ENCODE assay signal across 18 cellular contexts in the genomic region with DNA sequence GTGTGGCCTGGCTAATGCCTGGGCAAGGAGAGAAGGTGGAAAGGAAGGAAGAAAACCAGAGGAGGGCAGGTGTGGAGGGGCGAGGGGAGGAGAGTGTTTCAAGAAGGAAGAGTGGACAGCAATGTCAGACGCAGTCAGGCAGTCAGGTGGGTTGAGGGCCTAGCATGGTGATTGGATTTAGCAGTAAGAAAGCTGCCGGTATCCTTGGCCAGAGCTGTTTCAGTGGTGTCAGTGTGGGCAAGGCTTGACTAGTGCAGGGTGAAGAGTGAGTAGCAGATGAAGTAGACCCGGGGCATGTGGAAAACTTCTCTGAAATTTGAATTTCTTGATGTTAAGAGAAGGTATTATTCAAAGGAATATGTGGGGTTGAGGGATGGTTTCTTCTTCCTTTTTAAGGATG. TPM values are rescaled to one million over a fixed set of nuclear protein-coding genes. Genes with fewer than 3 reads are reported as not detected.
DNase-seq lines count a peak whose midpoint lies in the region; ATAC-seq and TF ChIP-seq lines count a peak whose summit lies in the region.
"Had no signal": no experiment of that assay in that cellular context is flagged by ENCODE, and none has a peak within 500 bp of the region (broad histone marks: within the 10 kb centered on the region; RNA-seq: fewer than 3 reads in every experiment).

No MANE protein-coding gene starts in this region.

- ATAC-seq in WTC11 (peak; percentile 31; the same call in 1 of the 2 replicates), right lobe of liver (peak; percentile 13 to 30 (median 24)), aorta (ENCODE audit: low FRiP score) (peak; percentile 29), HG03571 (IDR thresholded peaks at IDR 0.05; ENCODE audit: unreplicated experiment) (no peak)
- ATAC-seq: GM12878, lower lobe of right lung, sciatic nerve had no signal

- peak overlapping the region; percentile 54 for H3K27ac Mint-ChIP-seq in WTC11
- H3K27ac Mint-ChIP-seq: activated CD4-positive, alpha-beta T cell treated with anti-CD3 and anti-CD28 coated beads, Interleukin-2, amount 10 ng/mL, durations not matched to agents 7 days and 5 days; dendritic cell treated with granulocyte-macrophage colony-stimulating factor and Interleukin-4, amounts not matched to agents 40 ng/mL and 50 ng/mL, for 4 days had no signal

- H3K27me3 Mint-ChIP-seq in WTC11 (ENCODE audit: low read depth), result no peaks in the 10 kb centered on the region
- H3K27me3 Mint-ChIP-seq: activated CD4-positive, alpha-beta T cell treated with anti-CD3 and anti-CD28 coated beads, Interleukin-2, amount 10 ng/mL, durations not matched to agents 7 days and 5 days; dendritic cell treated with granulocyte-macrophage colony-stimulating factor and Interleukin-4, amounts not matched to agents 40 ng/mL and 50 ng/mL, for 4 days had no signal

- peak overlapping the region; percentile 45 for H3K27ac ChIP-seq in cardiac muscle cell
- H3K27ac ChIP-seq in left ventricle myocardium inferior (replicated peaks), result no peak overlapping the region
- H3K27ac ChIP-seq in right lobe of liver, result no peak overlapping the region
- no peak overlapping the region for H3K27ac ChIP-seq in aorta (ENCODE audit: low read depth in 1 of 2, low read length in 2 of 2)
- H3K27ac ChIP-seq: lower lobe of right lung, testis had no signal

- H3K9me3 ChIP-seq in cardiac muscle cell (ENCODE audit: low read depth), result no peaks in the 10 kb centered on the region
- H3K9me3 ChIP-seq in left ventricle myocardium inferior (replicated peaks), result peaks cover 26% of the 10 kb centered on the region
- no peaks in the 10 kb centered on the region for H3K9me3 ChIP-seq in right lobe of liver
- H3K9me3 ChIP-seq in aorta (ENCODE audit: control insufficient read depth, low read length), result no peaks in the 10 kb centered on the region
- H3K9me3 ChIP-seq: testis had no signal

- peaks cover 6% of the 10 kb centered on the region for H3K4me1 ChIP-seq in cardiac muscle cell (ENCODE audit: low read depth)
- peaks cover 57% of the 10 kb centered on the region for H3K4me1 ChIP-seq in left ventricle myocardium inferior
- peaks cover 0 to 8% (median 3%) of the 10 kb centered on the region in 4 donors for H3K4me1 ChIP-seq in right lobe of liver
- peaks cover 4% of the 10 kb centered on the region in 2 donors for H3K4me1 ChIP-seq in aorta (ENCODE audit: control insufficient read depth in 1 of 2, insufficient read depth in 2 of 2, low read length in 2 of 2)

- 83% methylated on average over 4 of the region's 4 CpGs for WGBS in right lobe of liver (ENCODE audit: insufficient coverage, low coverage, low lambda C conversion rate, missing lambda C conversion rate)
- WGBS in aorta, 2 donors, result 65 to 66% methylated on average over 4 of the region's 4 CpGs

- CTCF ChIA-PET in WTC11 (lab: Charles Lee), result interaction anchor here (0.6 to 1.5 kb wide), 2 partner anchors 23 to 94 kb away, joined by 3 to 5 read pairs; no protein-coding TSS in a partner anchor

- H3K27me3 ChIP-seq in cardiac muscle cell, result no peaks in the 10 kb centered on the region
- H3K27me3 ChIP-seq in left ventricle myocardium inferior (ENCODE audit: low read depth), result no peaks in the 10 kb centered on the region
- no peaks in the 10 kb centered on the region for H3K27me3 ChIP-seq in right lobe of liver
- H3K27me3 ChIP-seq in aorta (ENCODE audit: control insufficient read depth in 1 of 2, insufficient read depth in 2 of 2, low read length in 1 of 2), result no peaks in the 10 kb centered on the region
- H3K27me3 ChIP-seq: testis had no signal

- H3K36me3 Mint-ChIP-seq in WTC11, result peaks cover 15% of the 10 kb centered on the region

- no peak for TF ChIP-seq POLR2A in right lobe of liver (IDR thresholded peaks at IDR 0.05)

- H3K9me3 Mint-ChIP-seq in WTC11, result peaks cover 13% of the 10 kb centered on the region

- intact Hi-C loops in left ventricle myocardium inferior (cut with micrococcal nuclease), result no loop called here
- intact Hi-C loops in right lobe of liver (cut with DNase I), result no loop called here
- intact Hi-C loops in aorta (cut with DNase I), result no loop called here
- intact Hi-C loops in posterior vena cava (cut with DNase I), result no loop called here

- POLR2A ChIA-PET in WTC11 (lab: Charles Lee), result no interaction called here

- peaks cover 58% of the 10 kb centered on the region for H3K4me1 Mint-ChIP-seq in WTC11

- TF ChIP-seq CTCF in cardiac muscle cell (IDR thresholded peaks at IDR 0.05; ENCODE audit: low read depth, low read length) (no peak), left ventricle myocardium inferior (IDR thresholded peaks at IDR 0.05; ENCODE audit: borderline replicate concordance) (no peak), WTC11 (IDR thresholded peaks at IDR 0.05) (no peak), right lobe of liver (IDR thresholded peaks at IDR 0.05) (no peak)

- DNase-seq in cardiac muscle cell (ENCODE audit: low read depth in 1 of 2, low spot score in 1 of 2) (no peak), left ventricle myocardium inferior (no peak), WTC11 (ENCODE audit: low spot score) (no peak), right lobe of liver (no peak), aorta (no peak), posterior vena cava (ENCODE audit: low spot score) (no peak)
- DNase-seq: activated CD4-positive, alpha-beta T cell treated with anti-CD3 and anti-CD28 coated beads, Interleukin-2, amount 10 ng/mL, durations not matched to agents 7 days and 5 days; lower lobe of right lung; NCI-H146; NCI-H748 treated with DMSO at 0.1 percent for 48 hours; SHP77; stimulated activated CD4-positive, alpha-beta T cell treated with anti-CD3 and anti-CD28 coated beads, Interleukin-15, amount 100 ng/mL, for 24 hours; SW 1271; testis had no signal

- no peak overlapping the region for H3K4me3 Mint-ChIP-seq in WTC11
- H3K4me3 Mint-ChIP-seq: dendritic cell treated with granulocyte-macrophage colony-stimulating factor and Interleukin-4, amounts not matched to agents 40 ng/mL and 50 ng/mL, for 4 days had no signal

- no peak overlapping the region for H3K4me3 ChIP-seq in cardiac muscle cell
- no peak overlapping the region for H3K4me3 ChIP-seq in left ventricle myocardium inferior
- H3K4me3 ChIP-seq in right lobe of liver, result no peak overlapping the region
- H3K4me3 ChIP-seq in aorta (ENCODE audit: low read length in 2 of 2), result no peak overlapping the region
- H3K4me3 ChIP-seq: GM12878, lower lobe of right lung, testis had no signal

- H3K36me3 ChIP-seq in cardiac muscle cell (no peaks in the 10 kb centered on the region), left ventricle myocardium inferior (no peaks in the 10 kb centered on the region), right lobe of liver (no peaks in the 10 kb centered on the region), aorta (ENCODE audit: control insufficient read depth in 1 of 2, insufficient read depth in 2 of 2, low read length in 1 of 2) (no peaks in the 10 kb centered on the region)
- H3K36me3 ChIP-seq: lower lobe of right lung had no signal

TF ChIP-seq in WTC11, 78 proteins besides CTCF, POLR2A, EP300 and RAD21 (continues in another document):
- TF ChIP-seq STAT6 (CRISPR knock-in tag; conservative IDR thresholded peaks at IDR 0.05; ENCODE audit: low read depth) (no peak), ERG (CRISPR knock-in tag; IDR thresholded peaks at IDR 0.05) (no peak), ZNF423 (CRISPR knock-in tag; IDR thresholded peaks at IDR 0.05) (no peak)

RNA-seq across cellular contexts. Expression of gene SNX9, which starts 27.0 kb away (rescaled TPM):
- 23.3 and 27.0 TPM in 2 replicates for total RNA-seq in cardiac muscle cell
- 23.9 and 26.5 TPM in 2 replicates for polyA plus RNA-seq in cardiac muscle cell
- total RNA-seq in left ventricle myocardium inferior, result 31.9 TPM
- 28.0 to 35.0 TPM (median 29.1 TPM) in 3 replicates for total RNA-seq in WTC11 (2021)
- 10 to 100 TPM; 24.6 to 38.0 (median 29.3) TPM for total RNA-seq in right lobe of liver
- 10 to 100 TPM; 81.5 to 95.5 TPM for total RNA-seq in aorta
- polyA plus RNA-seq in aorta, result 10 to 100 TPM; 50.6 to 82.7 TPM
- 100 to 1,000 TPM in 1 of 2 donors, 10 to 100 TPM in 1; 82.2 to 103 TPM for total RNA-seq in posterior vena cava
